ENCODE assay signal across 9 cellular contexts in the genomic region with DNA sequence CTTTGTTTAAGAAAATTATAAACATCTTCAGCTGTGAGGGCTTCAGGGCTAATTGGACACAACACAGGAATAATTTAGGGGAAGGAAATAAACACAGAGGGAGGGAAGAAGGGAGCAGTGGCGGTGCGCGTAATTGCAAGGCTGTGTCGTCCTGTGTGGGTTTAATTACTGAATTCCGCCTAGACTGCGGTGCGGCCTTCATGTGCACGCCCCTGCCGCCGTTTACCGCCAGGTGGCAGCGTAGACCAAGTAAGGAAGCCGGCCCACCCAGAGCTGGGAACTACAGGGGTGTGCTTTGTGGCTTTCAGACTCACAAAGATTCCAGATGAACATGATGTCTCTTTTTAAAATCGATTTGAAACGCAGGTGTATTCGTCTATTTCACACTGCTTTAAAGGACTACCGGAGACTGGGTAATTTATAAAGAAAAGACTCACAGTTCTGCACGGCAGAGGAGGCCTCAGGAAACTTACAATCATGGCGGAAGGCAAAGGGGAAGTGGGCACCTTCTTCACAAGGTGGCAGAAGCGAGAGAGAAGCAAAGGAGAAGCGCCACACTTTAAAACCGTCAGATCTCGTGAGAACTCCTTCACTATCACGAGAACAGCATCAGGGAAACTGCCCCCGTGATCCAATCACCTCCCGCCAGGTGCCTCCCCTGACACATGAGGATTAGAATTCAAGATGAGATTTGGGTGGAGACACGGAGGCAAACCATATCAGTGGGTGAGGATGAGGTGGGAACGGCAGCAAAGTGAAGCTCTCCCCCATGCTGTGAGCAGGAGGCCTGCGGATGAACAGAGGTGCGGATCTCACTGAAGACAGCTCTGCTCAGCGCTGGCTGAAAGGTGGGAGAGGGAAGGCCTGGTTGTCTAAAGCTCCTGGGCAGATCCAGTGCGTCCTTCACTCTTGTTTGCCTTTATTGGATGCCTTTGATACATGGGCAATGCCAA.
DNase-seq lines count a peak whose midpoint lies in the region; ATAC-seq and TF ChIP-seq lines count a peak whose summit lies in the region.
"Had no signal": no experiment of that assay in that cellular context is flagged by ENCODE, and none has a peak within 500 bp of the region (broad histone marks: within the 10 kb centered on the region; RNA-seq: fewer than 3 reads in every experiment).

No MANE protein-coding gene starts in this region.

- peaks cover 6 to 18% (median 14%) of the 10 kb centered on the region in 7 donors for H3K9me3 Mint-ChIP-seq in naive B cell
- peaks cover 8 to 9% of the 10 kb centered on the region in 2 donors for H3K9me3 Mint-ChIP-seq in stimulated activated naive B cell treated with anti-CD40 and anti-IgM and Interleukin-4, amounts not matched to agents 10 μg/mL and 1 μg/mL and 100 μg/mL, for 72 hours
- H3K9me3 Mint-ChIP-seq: T-helper 1 cell treated with Interleukin-12 subunit alpha and Interleukin-12 subunit beta and Interleukin-4 antibody, amounts not matched to agents 30 μg/mL and 1 μg/mL, for 36 hours had no signal

- peaks cover 5 to 12% of the 10 kb centered on the region in 2 donors for H3K36me3 Mint-ChIP-seq in naive B cell
- H3K36me3 Mint-ChIP-seq in stimulated activated naive B cell treated with anti-CD40 and anti-IgM and Interleukin-4, amounts not matched to agents 10 μg/mL and 1 μg/mL and 100 μg/mL, for 72 hours: peaks cover 0 to 3% of the 10 kb centered on the region in 2 donors

- peaks cover 8 to 10% (median 8%) of the 10 kb centered on the region in 3 donors for H3K4me1 Mint-ChIP-seq in naive B cell
- peaks cover 4 to 10% of the 10 kb centered on the region in 2 donors for H3K4me1 Mint-ChIP-seq in stimulated activated naive B cell treated with anti-CD40 and anti-IgM and Interleukin-4, amounts not matched to agents 10 μg/mL and 1 μg/mL and 100 μg/mL, for 72 hours

- ATAC-seq in GM19035 (IDR thresholded peaks at IDR 0.05; ENCODE audit: unreplicated experiment) (peak; percentile 97), HG03280 (IDR thresholded peaks at IDR 0.05; ENCODE audit: unreplicated experiment) (peak; percentile 92), naive B cell (ENCODE audit: low read depth in 2 of 2) (peak; percentile 86 to 94)
- ATAC-seq in stimulated activated naive B cell treated with anti-CD40 and anti-IgM and Interleukin-4, amounts not matched to agents 10 μg/mL and 1 μg/mL and 100 μg/mL, for 72 hours (replicated peaks): peak; percentile 96 to 98

- H3K27me3 Mint-ChIP-seq in naive B cell: peaks cover 9 to 21% (median 13%) of the 10 kb centered on the region in 3 donors
- H3K27me3 Mint-ChIP-seq in stimulated activated naive B cell treated with anti-CD40 and anti-IgM and Interleukin-4, amounts not matched to agents 10 μg/mL and 1 μg/mL and 100 μg/mL, for 72 hours: peaks cover 17 to 18% of the 10 kb centered on the region in 2 donors

- peak overlapping the region in 7 of 8 donors; percentile 42 to 87 (median 70) for H3K4me3 Mint-ChIP-seq in naive B cell
- H3K4me3 Mint-ChIP-seq in stimulated activated naive B cell treated with anti-CD40 and anti-IgM and Interleukin-4, amounts not matched to agents 10 μg/mL and 1 μg/mL and 100 μg/mL, for 72 hours: peak overlapping the region; percentile 39 to 77
- H3K4me3 Mint-ChIP-seq: T-helper 1 cell treated with Interleukin-12 subunit alpha and Interleukin-12 subunit beta and Interleukin-4 antibody, amounts not matched to agents 30 μg/mL and 1 μg/mL, for 36 hours had no signal

- no peak overlapping the region for H3K4me3 ChIP-seq in epithelial cell of esophagus (ENCODE audit: low read length)

- TF ChIP-seq CTCF in epithelial cell of esophagus (IDR thresholded peaks at IDR 0.05; ENCODE audit: insufficient read depth, low read depth, low read length, missing control alignments): peak; percentile 61

- H3K27ac Mint-ChIP-seq in naive B cell: peak overlapping the region in 3 of 6 donors; percentile 31 to 84 (median 74)
- no peak overlapping the region for H3K27ac Mint-ChIP-seq in stimulated activated naive B cell treated with anti-CD40 and anti-IgM and Interleukin-4, amounts not matched to agents 10 μg/mL and 1 μg/mL and 100 μg/mL, for 72 hours
- H3K27ac Mint-ChIP-seq: T-helper 1 cell treated with Interleukin-12 subunit alpha and Interleukin-12 subunit beta and Interleukin-4 antibody, amounts not matched to agents 30 μg/mL and 1 μg/mL, for 36 hours had no signal

- DNase-seq in CD1c-positive myeloid dendritic cell (ENCODE audit: extremely low spot score) (peak; percentile 49), NOMO-1 treated with DMSO at 0.1 percent for 48 hours (lab: John Stamatoyannopoulos, UW; ENCODE audit: unreplicated experiment) (peak; percentile 67), epithelial cell of esophagus (ENCODE audit: low read depth) (peak; percentile 35), naive B cell (peak; percentile 43)
- DNase-seq in activated CD8-positive, alpha-beta memory T cell treated with anti-CD3 and anti-CD28 coated beads, Interleukin-2, amount 50 U/mL, for 48 hours: peak; percentile 89
- peak; percentile 61 for DNase-seq in stimulated activated naive B cell treated with anti-CD40 and anti-IgM and Interleukin-4, amounts not matched to agents 10 μg/mL and 1 μg/mL and 100 μg/mL, for 72 hours

Comparison
In these comparisons a context has a peak if more than half of its experiments do, and no peak if none do; other contexts are left out.
1. DNase-seq: peak in every context shown above with its lines; median percentile 89 in activated CD8-positive, alpha-beta memory T cell treated with anti-CD3 and anti-CD28 coated beads, Interleukin-2, amount 50 U/mL, for 48 hours; 67 in NOMO-1 treated with DMSO at 0.1 percent for 48 hours; 61 in stimulated activated naive B cell treated with anti-CD40 and anti-IgM and Interleukin-4, amounts not matched to agents 10 μg/mL and 1 μg/mL and 100 μg/mL, for 72 hours; 49 in CD1c-positive myeloid dendritic cell; 43 in naive B cell; 35 in epithelial cell of esophagus.